ENCODE assay signal across 13 cellular contexts in genomic region chr1:93839307-93839706, GRCh38. TPM values are rescaled to one million over a fixed set of nuclear protein-coding genes. Genes with fewer than 3 reads are reported as not detected.
DNase-seq lines count a peak whose midpoint lies in the region; ATAC-seq, FAIRE-seq and TF ChIP-seq lines count a peak whose summit lies in the region.
"Had no signal": no experiment of that assay in that cellular context is flagged by ENCODE, and none has a peak within 500 bp of the region (broad histone marks: within the 10 kb centered on the region; RNA-seq: fewer than 3 reads in every experiment).

No MANE protein-coding gene starts in this region.

- H3K36me3 ChIP-seq in GM23248 (ENCODE audit: low read depth) (no peaks in the 10 kb centered on the region), SJCRH30 (no peaks in the 10 kb centered on the region)
- H3K36me3 ChIP-seq: SJSA1 had no signal

- TF ChIP-seq CTCF in foreskin fibroblast (IDR thresholded peaks at IDR 0.05; ENCODE audit: low read depth, low read length) = no peak

- in situ Hi-C loops in GM23248 (cut with MboI) = loop anchor here (10.0 to 25.0 kb wide), 3 partner anchors 215 to 527 kb away; no protein-coding TSS in a partner anchor

- DNase-seq in AG08395 (ENCODE audit: low spot score) (peak; percentile 84), GM23248 (peak; percentile 96), SKM-1 (lab: John Stamatoyannopoulos, UW; ENCODE audit: unreplicated experiment) (peak; percentile 79), foreskin fibroblast (peak; percentile 84 to 95), RKO (ENCODE audit: low spot score) (no peak), frontal cortex (ENCODE audit: low spot score in 2 of 2) (no peak), SJCRH30 (no peak)
- DNase-seq: activated naive CD8-positive, alpha-beta T cell treated with anti-CD3 and anti-CD28 coated beads for 36 hours; NCI-H2029 had no signal

- H3K27me3 ChIP-seq in GM23248 (replicated peaks; ENCODE audit: insufficient read depth) (no peaks in the 10 kb centered on the region), SJCRH30 (no peaks in the 10 kb centered on the region)
- H3K27me3 ChIP-seq: SJSA1 had no signal

- H3K9me3 ChIP-seq in GM23248 (ENCODE audit: low read depth) = no peaks in the 10 kb centered on the region
- H3K9me3 ChIP-seq in SJCRH30 (replicated peaks) = no peaks in the 10 kb centered on the region; the same call in 1 of the 2 replicates
- H3K9me3 ChIP-seq: SJSA1 had no signal

- no peaks in the 10 kb centered on the region for H3K9me2 ChIP-seq in GM23248 (ENCODE audit: insufficient read depth)

- H3K27ac ChIP-seq in GM23248 (peak overlapping the region; percentile 64), SJCRH30 (no peak overlapping the region)
- H3K27ac ChIP-seq: SJSA1 had no signal

- peak overlapping the region; percentile 66 for H3K4me2 ChIP-seq in GM23248 (ENCODE audit: unreplicated experiment)

- no peak for ATAC-seq in GM18505 (IDR thresholded peaks at IDR 0.05; ENCODE audit: unreplicated experiment)
- ATAC-seq: stimulated activated memory B cell treated with anti-CD40 and anti-IgM and Interleukin-4, amounts not matched to agents 10 μg/mL and 1 μg/mL and 100 μg/mL, for 72 hours had no signal

- no peak overlapping the region for H2AFZ ChIP-seq in GM23248

- H3K4me3 ChIP-seq in GM23248 (no peak overlapping the region), foreskin fibroblast (ENCODE audit: low read depth in 1 of 2, low read length in 2 of 2) (no peak overlapping the region), SJCRH30 (no peak overlapping the region)
- H3K4me3 ChIP-seq: SJSA1 had no signal

- WGBS in GM23248 (ENCODE audit: low coverage in 1 of 2, low lambda C conversion rate in 2 of 2, missing lambda C conversion rate in 2 of 2), 2 experiments = 0% methylated on average over 1 of the region's 1 CpG

- no peak for TF ChIP-seq POLR2A in GM18505 (IDR thresholded peaks at IDR 0.05; ENCODE audit: borderline replicate concordance, extremely low read depth, insufficient read depth, insufficient read length)

- H3F3A ChIP-seq in GM23248 (ENCODE audit: insufficient read depth) = peaks cover 50% of the 10 kb centered on the region

- peaks cover 43% of the 10 kb centered on the region for H3K4me1 ChIP-seq in GM23248 (ENCODE audit: insufficient read depth)
- no peaks in the 10 kb centered on the region for H3K4me1 ChIP-seq in SJCRH30

- no peaks in the 10 kb centered on the region for H3K79me2 ChIP-seq in GM23248 (ENCODE audit: insufficient read depth)

- FAIRE-seq in frontal cortex (lab: Jason Lieb, UNC) = no peak
- FAIRE-seq: islet of Langerhans had no signal

- H4K20me1 ChIP-seq in GM23248 (ENCODE audit: insufficient read depth) = no peaks in the 10 kb centered on the region

- H3K9ac ChIP-seq in GM23248 = peak overlapping the region; percentile 9; the same call in 1 of the 2 replicates

RNA-seq across cellular contexts. Expression of gene DNTTIP2, which starts 39.7 kb away (rescaled TPM):
- 31.1 and 35.8 TPM in 2 replicates for total RNA-seq in GM23248 (2014; rRNA removed; shearing (Covaris generic))
- 52.8 and 62.1 TPM in 2 replicates for polyA plus RNA-seq in GM23248 (2016; fragmentation: Nextera tagmentation; extraction: Ambion mirVana)
- 20.8 TPM for total RNA-seq in frontal cortex
- 64.7 and 79.8 TPM in 2 replicates for total RNA-seq in SJCRH30 (2014; rRNA removed; shearing (Covaris generic))

Comparison
In these comparisons a context has a peak if more than half of its experiments do, and no peak if none do; other contexts are left out.
1. DNase-seq: peak in AG08395 (single experiment), GM23248 (single experiment), SKM-1 (single experiment) and foreskin fibroblast (2 of 2); none in RKO (single experiment), frontal cortex (0 of 2) and SJCRH30 (0 of 2).